11 cellular contexts compared by ENCODE assay signal in the genomic region with DNA sequence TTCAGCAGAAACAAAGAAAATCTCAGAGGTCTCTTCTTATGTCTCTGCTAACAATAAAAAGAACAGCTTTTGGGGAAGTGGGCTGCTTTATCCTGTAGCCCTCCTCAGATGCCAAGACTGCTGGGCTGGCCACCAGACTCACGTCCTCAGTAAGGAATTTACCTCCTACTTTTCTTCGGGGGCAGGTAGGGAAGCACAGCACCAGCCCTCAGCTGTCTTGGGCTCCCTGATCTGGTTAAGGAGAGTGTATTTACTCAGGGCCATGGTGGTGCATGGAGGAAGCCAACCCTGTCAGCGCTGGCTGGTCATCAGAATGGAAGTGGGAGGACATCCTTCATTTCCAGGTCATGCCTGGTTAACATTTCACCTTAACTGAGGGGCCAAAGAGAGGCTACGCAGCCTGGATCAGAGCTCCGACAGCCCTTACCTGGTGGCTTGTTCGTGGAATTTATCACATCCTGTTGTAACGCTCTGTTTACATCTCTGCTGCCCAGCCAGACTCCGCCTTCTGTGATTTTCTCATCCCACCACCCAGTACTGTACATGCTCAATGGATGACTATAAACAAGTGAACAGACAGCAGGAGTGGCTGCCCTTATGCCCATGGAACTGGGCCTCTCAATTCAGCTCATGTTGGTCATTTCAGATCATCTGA.
A peak's percentile ranks its signal among the peaks of the same experiment; 100 is the strongest.
DNase-seq lines count a peak whose midpoint lies in the region; ATAC-seq, FAIRE-seq and TF ChIP-seq lines count a peak whose summit lies in the region.
"Had no signal": no experiment of that assay in that cellular context is flagged by ENCODE, and none has a peak within 500 bp of the region (broad histone marks: within the 10 kb centered on the region; RNA-seq: fewer than 3 reads in every experiment).

No MANE protein-coding gene starts in this region.

- no peaks in the 10 kb centered on the region for H3K27me3 ChIP-seq in HUES6 (ENCODE audit: control insufficient read depth, insufficient read depth, low read length)
- H3K27me3 ChIP-seq in astrocyte (ENCODE audit: insufficient read depth, low read length): no peaks in the 10 kb centered on the region
- H3K27me3 ChIP-seq in keratinocyte (ENCODE audit: control insufficient read depth, extremely low read depth, insufficient read depth, low read length): no peaks in the 10 kb centered on the region

- DNase-seq in astrocyte (ENCODE audit: low read depth): no peak
- DNase-seq in keratinocyte (ENCODE audit: low read depth, low spot score): no peak
- DNase-seq in sciatic nerve (ENCODE audit: low spot score): no peak
- no peak for DNase-seq in SKM-1 treated with dmso at 0.1 percent for 144 hours (lab: John Stamatoyannopoulos, UW; ENCODE audit: unreplicated experiment)
- DNase-seq in effector CD8-positive, alpha-beta T cell (lab: John Stamatoyannopoulos, UW): no peak
- DNase-seq in GDM1 (lab: John Stamatoyannopoulos, UW): no peak
- DNase-seq in AG08396 (ENCODE audit: low spot score): no peak
- DNase-seq: activated CD4-positive, alpha-beta T cell treated with anti-CD3 and anti-CD28 coated beads, Interleukin-2, amount 10 ng/mL, durations not matched to agents 7 days and 5 days; NCI-H2081 had no signal

- no peaks in the 10 kb centered on the region for H3K27me3 Mint-ChIP-seq in astrocyte (ENCODE audit: low read depth, unreplicated experiment)

- peaks cover 11% of the 10 kb centered on the region for H3K36me3 Mint-ChIP-seq in astrocyte (ENCODE audit: low read depth, unreplicated experiment)

- peak overlapping the region; percentile 12 for H3K4me3 Mint-ChIP-seq in astrocyte (ENCODE audit: unreplicated experiment)
- H3K4me3 Mint-ChIP-seq: activated CD4-positive, alpha-beta T cell treated with anti-CD3 and anti-CD28 coated beads, Interleukin-2, amount 10 ng/mL, durations not matched to agents 7 days and 5 days had no signal

- H3K27ac ChIP-seq in HUES6 (ENCODE audit: low read depth, low read length) (0 out of 2 replicates have a peak overlapping the region, but pooled peaks have one; percentile 54), astrocyte (ENCODE audit: low read depth, low read length) (peak overlapping the region; percentile 53), keratinocyte (ENCODE audit: control insufficient read depth, insufficient read depth, low read length) (peak overlapping the region; percentile 94)
- H3K27ac ChIP-seq: KMS-11 had no signal

- H3K9me3 Mint-ChIP-seq in astrocyte (ENCODE audit: unreplicated experiment): no peaks in the 10 kb centered on the region
- H3K9me3 Mint-ChIP-seq: activated CD4-positive, alpha-beta T cell treated with anti-CD3 and anti-CD28 coated beads, Interleukin-2, amount 10 ng/mL, durations not matched to agents 7 days and 5 days had no signal

- dilution Hi-C loops in keratinocyte (cut with MboI; ENCODE audit: extremely low pct_ligation_motif_present, low sequenced_read_pairs): no loop called here

- H2AFZ ChIP-seq in astrocyte (ENCODE audit: low read depth, low read length): no peak overlapping the region
- no peak overlapping the region for H2AFZ ChIP-seq in keratinocyte (ENCODE audit: control insufficient read depth, low read length)

- H3K9ac ChIP-seq in HUES6 (ENCODE audit: low read length) (no peak overlapping the region), astrocyte (ENCODE audit: low read length) (peak overlapping the region; percentile 46), keratinocyte (ENCODE audit: control insufficient read depth, extremely low read depth, insufficient read depth, low read length) (peak overlapping the region; percentile 70)
- H3K9ac ChIP-seq: KMS-11 had no signal

- H3K9me3 ChIP-seq in HUES6 (ENCODE audit: control insufficient read depth, insufficient read depth, low read depth, low read length) (no peaks in the 10 kb centered on the region), astrocyte (ENCODE audit: insufficient read depth, low read depth, low read length) (no peaks in the 10 kb centered on the region), keratinocyte (ENCODE audit: control insufficient read depth, low read depth, low read length) (no peaks in the 10 kb centered on the region)

- no peak overlapping the region for H3K4me3 ChIP-seq in HUES6 (ENCODE audit: low read depth, low read length)
- no peak overlapping the region for H3K4me3 ChIP-seq in astrocyte (ENCODE audit: insufficient read depth, low read depth, low read length)
- H3K4me3 ChIP-seq in keratinocyte (ENCODE audit: control insufficient read depth in 2 of 3, extremely low read depth in 1 of 3, insufficient read depth in 2 of 3, low read depth in 1 of 3, low read length in 3 of 3): peak overlapping the region in 1 of 3 experiments; percentile 1

- H3K4me2 ChIP-seq in astrocyte (ENCODE audit: low read length) (peak overlapping the region; percentile 38), keratinocyte (ENCODE audit: control insufficient read depth, extremely low read depth, insufficient read depth, low read depth, low read length) (peak overlapping the region; percentile 65)
- H3K4me2 ChIP-seq: KMS-11 had no signal

- intact Hi-C loops in sciatic nerve (cut with DNase I): no loop called here

- ATAC-seq in sciatic nerve: peak; percentile 27

- H3K36me3 ChIP-seq in HUES6 (ENCODE audit: control insufficient read depth, insufficient read depth, low read length) (0 out of 2 replicates have a peak, but pooled peaks cover 4% of the 10 kb centered on the region), astrocyte (ENCODE audit: insufficient read depth, low read length) (no peaks in the 10 kb centered on the region), keratinocyte (ENCODE audit: control insufficient read depth in 2 of 2, extremely low read depth in 1 of 2, insufficient read depth in 2 of 2, low read length in 2 of 2) (peaks cover 8 to 9% of the 10 kb centered on the region in 2 experiments)

- TF ChIP-seq CTCF in astrocyte (IDR thresholded peaks at IDR 0.05; ENCODE audit: insufficient read depth, low read depth, low read length) (no peak), keratinocyte (optimal IDR thresholded peaks at IDR 0.05 in 1 of 3, IDR thresholded peaks at IDR 0.05 in 1 of 3, conservative IDR thresholded peaks at IDR 0.05 in 1 of 3; ENCODE audit: extremely low read depth in 1 of 3, insufficient read depth in 2 of 3, low read length in 3 of 3) (no peak)

- FAIRE-seq in astrocyte (lab: Jason Lieb, UNC) (no peak), keratinocyte (lab: Jason Lieb, UNC) (peak; percentile 81)

- H3K4me1 Mint-ChIP-seq in astrocyte (ENCODE audit: low read depth, unreplicated experiment): peaks cover 82% of the 10 kb centered on the region
- H3K4me1 Mint-ChIP-seq: activated CD4-positive, alpha-beta T cell treated with anti-CD3 and anti-CD28 coated beads, Interleukin-2, amount 10 ng/mL, durations not matched to agents 7 days and 5 days had no signal

- peaks cover 46% of the 10 kb centered on the region for H4K20me1 ChIP-seq in astrocyte (ENCODE audit: insufficient read depth, low read length)
- no peaks in the 10 kb centered on the region for H4K20me1 ChIP-seq in keratinocyte (ENCODE audit: control insufficient read depth, extremely low read depth, insufficient read depth, low read length)

- peak overlapping the region; percentile 87 for H3K27ac Mint-ChIP-seq in astrocyte (ENCODE audit: unreplicated experiment)
- H3K27ac Mint-ChIP-seq: activated CD4-positive, alpha-beta T cell treated with anti-CD3 and anti-CD28 coated beads, Interleukin-2, amount 10 ng/mL, durations not matched to agents 7 days and 5 days had no signal

- peaks cover 63% of the 10 kb centered on the region for H3K4me1 ChIP-seq in HUES6 (ENCODE audit: control insufficient read depth, insufficient read depth, low read length)
- H3K4me1 ChIP-seq in astrocyte (ENCODE audit: insufficient read depth, low read length): peaks cover 37% of the 10 kb centered on the region
- H3K4me1 ChIP-seq in keratinocyte (ENCODE audit: control insufficient read depth, extremely low read depth, insufficient read depth, low read length): peaks cover 70% of the 10 kb centered on the region

- peaks cover 88% of the 10 kb centered on the region for H3K79me2 ChIP-seq in astrocyte (ENCODE audit: insufficient read depth, low read length)
- peaks cover 63% of the 10 kb centered on the region for H3K79me2 ChIP-seq in keratinocyte (ENCODE audit: control insufficient read depth, insufficient read depth, low read length)

- H3K9me1 ChIP-seq in keratinocyte (ENCODE audit: control insufficient read depth, extremely low read depth, insufficient read depth, low read length): no peaks in the 10 kb centered on the region
